In genomic region chr6:151327079-151327478, GRCh38 we compare ENCODE assay signal across 18 cellular contexts.
DNase-seq lines count a peak whose midpoint lies in the region; ATAC-seq and TF ChIP-seq lines count a peak whose summit lies in the region.
"Had no signal": no experiment of that assay in that cellular context is flagged by ENCODE, and none has a peak within 500 bp of the region (broad histone marks: within the 10 kb centered on the region; RNA-seq: fewer than 3 reads in every experiment).

No MANE protein-coding gene starts in this region.

- H2AFZ ChIP-seq in PC-9 = no peak overlapping the region
- no peak overlapping the region for H2AFZ ChIP-seq in smooth muscle cell (ENCODE audit: low read depth)
- H2AFZ ChIP-seq in GM23248 = no peak overlapping the region

- H3K27ac ChIP-seq in PC-9 (no peak overlapping the region), coronary artery (peak overlapping the region in 1 of 2 donors; percentile 82), smooth muscle cell (ENCODE audit: low read depth) (no peak overlapping the region), GM23248 (no peak overlapping the region)
- H3K27ac ChIP-seq: BLaER1, HL-60, KMS-11, SJCRH30 had no signal

- H3K4me1 ChIP-seq in PC-9 (replicated peaks; ENCODE audit: insufficient read depth) (peaks cover 39% of the 10 kb centered on the region), smooth muscle cell (ENCODE audit: low read depth) (peaks cover 8% of the 10 kb centered on the region), GM23248 (ENCODE audit: insufficient read depth) (peaks cover 22% of the 10 kb centered on the region; the same call in 1 of the 2 replicates)

- POLR2A ChIA-PET in PC-9 (lab: Charles Lee; ENCODE audit: unreplicated experiment) = no interaction called here

- no peak for DNase-seq in PC-9
- no peak for DNase-seq in coronary artery (ENCODE audit: low spot score)
- peak; percentile 26 to 34 for DNase-seq in lung microvascular endothelial cell (ENCODE audit: low read depth in 2 of 2)
- DNase-seq in smooth muscle cell (lab: John Stamatoyannopoulos, UW; ENCODE audit: unreplicated experiment) = no peak
- DNase-seq in GM23248 = no peak
- no peak for DNase-seq in SW480 (ENCODE audit: low spot score)
- no peak for DNase-seq in stimulated activated naive CD4-positive, alpha-beta T cell treated with Interleukin-2 at 50 U/mL for 16 hours (lab: John Stamatoyannopoulos, UW)
- DNase-seq: CD8-positive, alpha-beta memory T cell; DMS 273 treated with DMSO at 0.1 percent for 48 hours; HFFc6; NCI-H1092 treated with DMSO at 0.1 percent for 48 hours; NCI-H187 treated with DMSO at 0.1 percent for 48 hours; NCI-H2171 treated with DMSO at 0.1 percent for 48 hours; SJCRH30 had no signal

- in situ Hi-C loops in GM23248 (cut with MboI) = loop anchor here (10.0 to 25.0 kb wide), 3 partner anchors 312 to 915 kb away; no protein-coding TSS in a partner anchor

- H3K4me3 ChIP-seq in PC-9 = no peak overlapping the region
- H3K4me3 ChIP-seq in coronary artery = peak overlapping the region; percentile 82
- no peak overlapping the region for H3K4me3 ChIP-seq in smooth muscle cell
- H3K4me3 ChIP-seq in GM23248 = no peak overlapping the region
- H3K4me3 ChIP-seq: BLaER1, SJCRH30 had no signal

- CTCF ChIA-PET in PC-9 (lab: Charles Lee) = interaction anchor here (0.6 kb wide), 1 partner anchor 21 kb away, joined by 7 read pairs; no protein-coding TSS in a partner anchor

- ATAC-seq in GM21737 (IDR thresholded peaks at IDR 0.05; ENCODE audit: unreplicated experiment) = no peak

- no TSS peak for BruUV-seq in PC-9 (replicated peaks; lab: Mats Ljungman, UMichigan)

- H3F3A ChIP-seq in PC-9 (ENCODE audit: insufficient read depth, low read depth) = peaks cover 32% of the 10 kb centered on the region
- peaks cover 4% of the 10 kb centered on the region for H3F3A ChIP-seq in smooth muscle cell (ENCODE audit: low read depth)
- H3F3A ChIP-seq in GM23248 (ENCODE audit: insufficient read depth) = peaks cover 17% of the 10 kb centered on the region; the same call in 1 of the 2 replicates

- WGBS in smooth muscle cell (ENCODE audit: low lambda C conversion rate) = 64% methylated on average over 5 of the region's 5 CpGs
- WGBS in GM23248 (ENCODE audit: low coverage in 1 of 2, low lambda C conversion rate in 2 of 2, missing lambda C conversion rate in 2 of 2), 2 experiments = 84 to 87% methylated on average over 5 of the region's 5 CpGs

- H3K9me2 ChIP-seq in PC-9 (ENCODE audit: insufficient read depth) (no peaks in the 10 kb centered on the region), GM23248 (ENCODE audit: insufficient read depth) (no peaks in the 10 kb centered on the region)

- H4K20me1 ChIP-seq in PC-9 (ENCODE audit: insufficient read depth) (no peaks in the 10 kb centered on the region), smooth muscle cell (ENCODE audit: low read depth) (no peaks in the 10 kb centered on the region), GM23248 (ENCODE audit: insufficient read depth) (no peaks in the 10 kb centered on the region)

- no peaks in the 10 kb centered on the region for H3K9me3 ChIP-seq in PC-9 (ENCODE audit: insufficient read depth, low read depth)
- H3K9me3 ChIP-seq in smooth muscle cell (replicated peaks; ENCODE audit: low read depth) = no peaks in the 10 kb centered on the region
- H3K9me3 ChIP-seq in GM23248 (ENCODE audit: low read depth) = no peaks in the 10 kb centered on the region
- H3K9me3 ChIP-seq: BLaER1, SJCRH30 had no signal

- intact Hi-C loops in PC-9 (cut with micrococcal nuclease; ENCODE audit: unreplicated experiment) = loop anchor here (10.0 kb wide), 2 partner anchors 82 to 282 kb away; no protein-coding TSS in a partner anchor

- no peaks in the 10 kb centered on the region for H3K27me3 ChIP-seq in PC-9 (ENCODE audit: insufficient read depth, low read depth)
- no peaks in the 10 kb centered on the region for H3K27me3 ChIP-seq in smooth muscle cell (ENCODE audit: low read depth)
- H3K27me3 ChIP-seq in GM23248 (replicated peaks; ENCODE audit: insufficient read depth) = no peaks in the 10 kb centered on the region
- H3K27me3 ChIP-seq: BLaER1, SJCRH30 had no signal

- H3K9ac ChIP-seq in smooth muscle cell (ENCODE audit: low read depth) = no peak overlapping the region
- H3K9ac ChIP-seq in GM23248 = no peak overlapping the region
- H3K9ac ChIP-seq: BLaER1, KMS-11 had no signal

- H3K79me2 ChIP-seq in PC-9 (ENCODE audit: low read depth) = peaks cover 35% of the 10 kb centered on the region
- H3K79me2 ChIP-seq in smooth muscle cell (ENCODE audit: low read depth) = no peaks in the 10 kb centered on the region
- peaks cover 9% of the 10 kb centered on the region; the same call in 1 of the 2 replicates for H3K79me2 ChIP-seq in GM23248 (ENCODE audit: insufficient read depth)

- peak overlapping the region; percentile 91 for H3K4me2 ChIP-seq in PC-9
- peak overlapping the region; percentile 6 for H3K4me2 ChIP-seq in smooth muscle cell
- no peak overlapping the region for H3K4me2 ChIP-seq in GM23248 (ENCODE audit: unreplicated experiment)
- H3K4me2 ChIP-seq: BLaER1, KMS-11 had no signal

- H3K36me3 ChIP-seq in PC-9 (ENCODE audit: low read depth) (no peaks in the 10 kb centered on the region), smooth muscle cell (ENCODE audit: low read depth) (no peaks in the 10 kb centered on the region), GM23248 (ENCODE audit: low read depth) (no peaks in the 10 kb centered on the region)
- H3K36me3 ChIP-seq: SJCRH30 had no signal

- no peak for TF ChIP-seq CTCF in PC-9 (conservative IDR thresholded peaks at IDR 0.05)
- TF ChIP-seq CTCF in coronary artery (IDR thresholded peaks at IDR 0.05) = no peak
- TF ChIP-seq CTCF in smooth muscle cell (IDR thresholded peaks at IDR 0.05; ENCODE audit: borderline replicate concordance, insufficient read depth, poor library complexity, severe bottlenecking) = no peak

Comparison
In these comparisons a context has a peak if more than half of its experiments do, and no peak if none do; other contexts are left out.
1. DNase-seq: peak in lung microvascular endothelial cell (2 of 2); none in PC-9 (0 of 2), coronary artery (single experiment), smooth muscle cell (single experiment), GM23248 (single experiment), SW480 (single experiment) and stimulated activated naive CD4-positive, alpha-beta T cell treated with Interleukin-2 at 50 U/mL for 16 hours (single experiment).